ENCODE assay signal across 13 cellular contexts in the genomic region with DNA sequence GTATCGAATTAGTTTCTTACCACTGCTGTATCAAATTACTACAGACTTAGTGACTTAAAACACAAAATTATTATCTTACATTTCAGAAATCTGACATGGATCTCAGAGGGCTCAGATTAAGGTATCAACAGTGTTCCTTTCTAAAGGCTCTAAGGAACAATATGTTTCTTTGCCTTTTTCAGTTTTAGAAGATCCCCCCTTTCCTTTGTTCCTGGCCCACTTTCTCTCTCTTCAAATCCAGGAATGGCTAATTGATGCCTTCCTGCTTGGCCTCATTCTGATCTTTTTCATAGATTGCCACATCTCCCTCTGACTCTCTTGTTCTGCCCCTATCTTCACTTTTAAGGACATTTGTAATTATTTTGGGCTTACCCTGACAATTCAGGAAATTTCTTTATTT.
DNase-seq lines count a peak whose midpoint lies in the region; FAIRE-seq lines count a peak whose summit lies in the region.
"Had no signal": no experiment of that assay in that cellular context is flagged by ENCODE, and none has a peak within 500 bp of the region (broad histone marks: within the 10 kb centered on the region; RNA-seq: fewer than 3 reads in every experiment).

No MANE protein-coding gene starts in this region.

- no peak for FAIRE-seq in HTR-8/SVneo (lab: Jason Lieb, UNC)

- peak overlapping the region; percentile 41 for H3K27ac ChIP-seq in angular gyrus (ENCODE audit: low read depth, low read length)
- H3K27ac ChIP-seq: BLaER1 treated with 17β-estradiol and CSF1 and Interleukin-3, amounts not matched to agents 10 nM and 100 nM had no signal

- DNase-seq in NCI-H2171 treated with DMSO at 0.1 percent for 48 hours (lab: John Stamatoyannopoulos, UW) (peak; percentile 73), NCI-H2171 (lab: John Stamatoyannopoulos, UW) (no peak), globus pallidus (ENCODE audit: low spot score) (peak; percentile 18), NCI-H187 treated with DMSO at 0.1 percent for 48 hours (lab: John Stamatoyannopoulos, UW) (no peak), GOT3 (lab: John Stamatoyannopoulos, UW) (no peak), HTR-8/SVneo (ENCODE audit: insufficient read length, low spot score) (no peak)
- DNase-seq: 8988T; ACHN; CD4-positive, CD25-positive, alpha-beta regulatory T cell; DMS53; H7 had no signal

Comparison
In these comparisons a context has a peak if more than half of its experiments do, and no peak if none do; other contexts are left out.
1. DNase-seq: peak in NCI-H2171 treated with DMSO at 0.1 percent for 48 hours (single experiment) and globus pallidus (single experiment); none in NCI-H2171 (single experiment), NCI-H187 treated with DMSO at 0.1 percent for 48 hours (single experiment), GOT3 (single experiment) and HTR-8/SVneo (single experiment).